ENCODE assay signal across 8 cellular contexts in the genomic region with DNA sequence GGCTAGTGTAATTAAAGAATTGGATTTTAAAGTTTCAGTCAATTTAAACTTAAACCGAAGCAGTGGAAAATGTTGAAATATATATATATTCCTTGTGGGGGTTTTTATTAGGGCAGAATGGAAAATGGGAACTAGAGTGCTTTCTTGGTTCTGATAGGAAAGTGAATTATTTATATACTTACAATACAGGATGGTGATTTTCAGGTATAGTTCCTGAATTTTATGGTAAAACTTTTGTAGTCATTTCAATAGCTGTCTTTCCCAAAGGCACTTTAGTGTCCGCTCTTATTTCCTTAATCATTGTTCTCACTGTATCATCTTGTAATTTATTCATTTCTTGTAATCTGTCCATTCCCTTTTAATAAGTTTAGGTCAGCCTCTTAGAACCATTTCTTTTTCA. TPM values are rescaled to one million over a fixed set of nuclear protein-coding genes. Genes with fewer than 3 reads are reported as not detected.
DNase-seq lines count a peak whose midpoint lies in the region; ATAC-seq, FAIRE-seq and TF ChIP-seq lines count a peak whose summit lies in the region.

No MANE protein-coding gene starts in this region.

- no peak for DNase-seq in HFF-Myc (ENCODE audit: extremely low read depth, low read depth)
- DNase-seq in astrocyte (ENCODE audit: low read depth) = no peak
- DNase-seq in lower lobe of right lung = no peak
- DNase-seq in CD1c-positive myeloid dendritic cell (ENCODE audit: extremely low spot score) = no peak
- DNase-seq in substantia nigra (lab: John Stamatoyannopoulos, UW) = no peak
- no peak for DNase-seq in NCI-H1694 (lab: John Stamatoyannopoulos, UW)

- no peak overlapping the region for H3K27ac ChIP-seq in ACC112 (ENCODE audit: low read depth, low read length)
- no peak overlapping the region for H3K27ac ChIP-seq in astrocyte (ENCODE audit: low read depth, low read length)
- H3K27ac ChIP-seq in lower lobe of right lung = no peak overlapping the region
- no peak overlapping the region for H3K27ac ChIP-seq in substantia nigra (ENCODE audit: low read depth, low read length, poor library complexity, severe bottlenecking)

- H2AFZ ChIP-seq in ACC112 (ENCODE audit: low read length, unreplicated experiment) (no peak overlapping the region), astrocyte (ENCODE audit: low read depth, low read length) (no peak overlapping the region)

- peaks cover 41% of the 10 kb centered on the region for H3K36me3 Mint-ChIP-seq in astrocyte (ENCODE audit: low read depth, unreplicated experiment)

- no peak for ATAC-seq in lower lobe of right lung
- ATAC-seq in GM19463 (IDR thresholded peaks at IDR 0.05; ENCODE audit: unreplicated experiment) = no peak

- peak overlapping the region; percentile 99 for H3K4me3 ChIP-seq in ACC112 (ENCODE audit: low read depth, low read length)
- peak overlapping the region; percentile 94 for H3K4me3 ChIP-seq in HFF-Myc (replicated peaks; ENCODE audit: low read depth, low read length)
- peak overlapping the region; percentile 99 for H3K4me3 ChIP-seq in astrocyte (ENCODE audit: insufficient read depth, low read depth, low read length)
- H3K4me3 ChIP-seq in lower lobe of right lung = peak overlapping the region; percentile 90

- no peaks in the 10 kb centered on the region for H3K9me3 ChIP-seq in astrocyte (ENCODE audit: insufficient read depth, low read depth, low read length)
- no peaks in the 10 kb centered on the region for H3K9me3 ChIP-seq in lower lobe of right lung

- peaks cover 57% of the 10 kb centered on the region for H3K36me3 ChIP-seq in ACC112 (ENCODE audit: insufficient read depth, low read length)
- H3K36me3 ChIP-seq in astrocyte (ENCODE audit: insufficient read depth, low read length) = peaks cover 58% of the 10 kb centered on the region
- H3K36me3 ChIP-seq in lower lobe of right lung = peaks cover 62% of the 10 kb centered on the region

- no peak for TF ChIP-seq CTCF in HFF-Myc (IDR thresholded peaks at IDR 0.05; ENCODE audit: low read depth, low read length, missing control alignments)
- TF ChIP-seq CTCF in astrocyte (IDR thresholded peaks at IDR 0.05; ENCODE audit: insufficient read depth, low read depth, low read length) = no peak
- no peak for TF ChIP-seq CTCF in lower lobe of right lung (IDR thresholded peaks at IDR 0.05)

- peak overlapping the region; percentile 99 for H3K9ac ChIP-seq in astrocyte (ENCODE audit: low read length)

- H3K4me3 Mint-ChIP-seq in astrocyte (ENCODE audit: unreplicated experiment) = peak overlapping the region; percentile 94

- peaks cover 50% of the 10 kb centered on the region for H3K4me1 ChIP-seq in ACC112 (ENCODE audit: control insufficient read depth, insufficient read depth, low read length, unreplicated experiment)
- peaks cover 33% of the 10 kb centered on the region for H3K4me1 ChIP-seq in astrocyte (ENCODE audit: insufficient read depth, low read length)
- peaks cover 27% of the 10 kb centered on the region for H3K4me1 ChIP-seq in lower lobe of right lung

- no peaks in the 10 kb centered on the region for H3K27me3 ChIP-seq in ACC112 (ENCODE audit: insufficient read depth, low read length)
- no peaks in the 10 kb centered on the region for H3K27me3 ChIP-seq in astrocyte (ENCODE audit: insufficient read depth, low read length)
- no peaks in the 10 kb centered on the region for H3K27me3 ChIP-seq in lower lobe of right lung (ENCODE audit: low read depth)

- peaks cover 58% of the 10 kb centered on the region for H3K79me2 ChIP-seq in ACC112 (ENCODE audit: control insufficient read depth, insufficient read depth, low read length, unreplicated experiment)
- peaks cover 68% of the 10 kb centered on the region for H3K79me2 ChIP-seq in astrocyte (ENCODE audit: insufficient read depth, low read length)

- H3K4me2 ChIP-seq in astrocyte (ENCODE audit: low read length) = peak overlapping the region; percentile 91

- H4K20me1 ChIP-seq in astrocyte (ENCODE audit: insufficient read depth, low read length) = peaks cover 68% of the 10 kb centered on the region

- no peaks in the 10 kb centered on the region for H3K27me3 Mint-ChIP-seq in astrocyte (ENCODE audit: low read depth, unreplicated experiment)

- peak overlapping the region; percentile 73 for H3K27ac Mint-ChIP-seq in astrocyte (ENCODE audit: unreplicated experiment)

- peaks cover 47% of the 10 kb centered on the region for H3K4me1 Mint-ChIP-seq in astrocyte (ENCODE audit: low read depth, unreplicated experiment)

- no peak for FAIRE-seq in astrocyte (lab: Jason Lieb, UNC)

- intact Hi-C loops in lower lobe of right lung (cut with DNase I) = no loop called here

- H3K9me3 Mint-ChIP-seq in astrocyte (ENCODE audit: unreplicated experiment) = no peaks in the 10 kb centered on the region

RNA-seq across cellular contexts. Expression of a gene that starts 1.9 kb away (rescaled TPM):
- total RNA-seq in astrocyte (2,566 and 2,632 TPM in 2 replicates), lower lobe of right lung (1,974 TPM)
